In genomic region chr21:34639250-34639649, GRCh38 we compare ENCODE assay signal across 30 cellular contexts. TPM values are rescaled to one million over a fixed set of nuclear protein-coding genes. Genes with fewer than 3 reads are reported as not detected.
DNase-seq lines count a peak whose midpoint lies in the region; ATAC-seq and TF ChIP-seq lines count a peak whose summit lies in the region.
"Had no signal": no experiment of that assay in that cellular context is flagged by ENCODE, and none has a peak within 500 bp of the region (broad histone marks: within the 10 kb centered on the region; RNA-seq: fewer than 3 reads in every experiment).

No MANE protein-coding gene starts in this region.

- intact Hi-C loops in CD4-positive, alpha-beta memory T cell (cut with micrococcal nuclease), result no loop called here

- H3K36me3 Mint-ChIP-seq in T-helper 1 cell treated with Interleukin-12 subunit alpha and Interleukin-12 subunit beta and Interleukin-4 antibody, amounts not matched to agents 30 μg/mL and 1 μg/mL, for 36 hours (ENCODE audit: low read depth), result peaks cover 7% of the 10 kb centered on the region
- H3K36me3 Mint-ChIP-seq in CD4-positive, alpha-beta memory T cell, result no peaks in the 10 kb centered on the region
- H3K36me3 Mint-ChIP-seq in activated T-helper 17 cell treated with anti-CD3 and anti-CD28 coated beads, Interleukin-2, amount 50 U/mL, for 72 hours (ENCODE audit: low read depth), result no peaks in the 10 kb centered on the region

- H3K36me3 ChIP-seq in CD4-positive, alpha-beta memory T cell (ENCODE audit: insufficient read depth, low read length), result no peaks in the 10 kb centered on the region
- H3K36me3 ChIP-seq in KMS-11 (ENCODE audit: insufficient read depth), result no peaks in the 10 kb centered on the region
- H3K36me3 ChIP-seq: BLaER1, HAP-1 had no signal

- H3K79me2 ChIP-seq in KMS-11 (ENCODE audit: insufficient read depth, low read depth), result no peaks in the 10 kb centered on the region

- no peak overlapping the region for H3K4me3 Mint-ChIP-seq in T-helper 1 cell treated with Interleukin-12 subunit alpha and Interleukin-12 subunit beta and Interleukin-4 antibody, amounts not matched to agents 30 μg/mL and 1 μg/mL, for 36 hours
- H3K4me3 Mint-ChIP-seq in CD4-positive, alpha-beta memory T cell, result peak overlapping the region in 5 of 8 donors; percentile 1 to 84 (median 29)
- no peak overlapping the region for H3K4me3 Mint-ChIP-seq in activated T-helper 17 cell treated with anti-CD3 and anti-CD28 coated beads, Interleukin-2, amount 50 U/mL, for 72 hours

- CTCF ChIA-PET in CD4-positive, alpha-beta memory T cell (lab: Charles Lee; ENCODE audit: partially characterized antibody), result interaction anchor here (1.0 to 2.2 kb wide), 4 partner anchors 8 to 279 kb away, joined by 3 to 11 read pairs (median 4); no protein-coding TSS in a partner anchor

- no peak for DNase-seq in T-helper 1 cell
- DNase-seq in CD4-positive, alpha-beta memory T cell, result no peak
- no peak for DNase-seq in A172 (ENCODE audit: low spot score)
- DNase-seq in NCI-H2029 (lab: John Stamatoyannopoulos, UW), result no peak
- no peak for DNase-seq in stimulated activated CD4-positive, alpha-beta T cell treated with anti-CD3 and anti-CD28 coated beads, Interleukin-2, amount 100 ng/mL, for 48 hours
- DNase-seq: 8988T; CD4-positive, CD25-positive, alpha-beta regulatory T cell; COR-L47; EL; GDM1; GOT3; HFFc6; KG1; NCI-H1048; NCI-H1417; NCI-H187 treated with DMSO at 0.1 percent for 48 hours; NCI-H2107; NCI-H446; NCI-H524 treated with DMSO at 0.1 percent for 48 hours; NCI-H82; SHP77 had no signal

- H3K4me2 ChIP-seq in KMS-11, result peak overlapping the region; percentile 94; the same call in 1 of the 2 replicates
- H3K4me2 ChIP-seq: BLaER1 had no signal

- peaks cover 22% of the 10 kb centered on the region for H3K4me1 Mint-ChIP-seq in T-helper 1 cell treated with Interleukin-12 subunit alpha and Interleukin-12 subunit beta and Interleukin-4 antibody, amounts not matched to agents 30 μg/mL and 1 μg/mL, for 36 hours (ENCODE audit: low read depth)
- peaks cover 11 to 25% (median 18%) of the 10 kb centered on the region in 4 donors for H3K4me1 Mint-ChIP-seq in CD4-positive, alpha-beta memory T cell
- H3K4me1 Mint-ChIP-seq in activated T-helper 17 cell treated with anti-CD3 and anti-CD28 coated beads, Interleukin-2, amount 50 U/mL, for 72 hours, result peaks cover 17% of the 10 kb centered on the region

- H3K4me1 ChIP-seq in CD4-positive, alpha-beta memory T cell (ENCODE audit: insufficient read depth, low read length), result peaks cover 14% of the 10 kb centered on the region
- peaks cover 39% of the 10 kb centered on the region for H3K4me1 ChIP-seq in KMS-11 (ENCODE audit: low read depth, poor library complexity, severe bottlenecking)
- H3K4me1 ChIP-seq: HAP-1 had no signal

- no peaks in the 10 kb centered on the region for H4K20me1 ChIP-seq in KMS-11 (ENCODE audit: insufficient read depth)
- H4K20me1 ChIP-seq: BLaER1 had no signal

- no peak overlapping the region for H3K4me3 ChIP-seq in CD4-positive, alpha-beta memory T cell (ENCODE audit: low read length in 2 of 2)
- H3K4me3 ChIP-seq in KMS-11 (IDR thresholded peaks at IDR 0.05; ENCODE audit: insufficient read depth, low read depth, low read length), result no peak overlapping the region
- H3K4me3 ChIP-seq: BLaER1, HAP-1 had no signal

- H3K27ac Mint-ChIP-seq in T-helper 1 cell treated with Interleukin-12 subunit alpha and Interleukin-12 subunit beta and Interleukin-4 antibody, amounts not matched to agents 30 μg/mL and 1 μg/mL, for 36 hours, result peak overlapping the region; percentile 21
- H3K27ac Mint-ChIP-seq in CD4-positive, alpha-beta memory T cell, result no peak overlapping the region
- peak overlapping the region; percentile 81 for H3K27ac Mint-ChIP-seq in activated T-helper 17 cell treated with anti-CD3 and anti-CD28 coated beads, Interleukin-2, amount 50 U/mL, for 72 hours

- POLR2A ChIA-PET in CD4-positive, alpha-beta memory T cell (lab: Charles Lee; ENCODE audit: partially characterized antibody), result no interaction called here

- no peak overlapping the region for H3K27ac ChIP-seq in CD4-positive, alpha-beta memory T cell (ENCODE audit: low read depth, low read length)
- H3K27ac ChIP-seq in KMS-11, result peak overlapping the region; percentile 72; the same call in 1 of the 2 replicates
- H3K27ac ChIP-seq: BLaER1, RWPE1 had no signal

- no peak for TF ChIP-seq CTCF in KMS-11 (conservative IDR thresholded peaks at IDR 0.05; ENCODE audit: low read depth, low read length)

- H2AFZ ChIP-seq in KMS-11 (ENCODE audit: low read depth), result peak overlapping the region; percentile 84; the same call in 1 of the 2 replicates

- no peaks in the 10 kb centered on the region for H3K27me3 ChIP-seq in CD4-positive, alpha-beta memory T cell (ENCODE audit: insufficient read depth, low read length)
- no peaks in the 10 kb centered on the region for H3K27me3 ChIP-seq in KMS-11 (ENCODE audit: insufficient read depth, low read depth)
- H3K27me3 ChIP-seq: BLaER1 had no signal

- H3K9me3 ChIP-seq in CD4-positive, alpha-beta memory T cell (ENCODE audit: control insufficient read depth in 1 of 2, low read length in 2 of 2), result no peaks in the 10 kb centered on the region
- H3K9me3 ChIP-seq: BLaER1, HAP-1 had no signal

- H3K27me3 Mint-ChIP-seq in T-helper 1 cell treated with Interleukin-12 subunit alpha and Interleukin-12 subunit beta and Interleukin-4 antibody, amounts not matched to agents 30 μg/mL and 1 μg/mL, for 36 hours (ENCODE audit: low read depth), result peaks cover 7% of the 10 kb centered on the region
- H3K27me3 Mint-ChIP-seq in CD4-positive, alpha-beta memory T cell, result no peaks in the 10 kb centered on the region
- peaks cover 9% of the 10 kb centered on the region for H3K27me3 Mint-ChIP-seq in activated T-helper 17 cell treated with anti-CD3 and anti-CD28 coated beads, Interleukin-2, amount 50 U/mL, for 72 hours
- H3K27me3 Mint-ChIP-seq: CD4-positive, CD25-positive, alpha-beta regulatory T cell had no signal

- peaks cover 3% of the 10 kb centered on the region for H3K9me3 Mint-ChIP-seq in T-helper 1 cell treated with Interleukin-12 subunit alpha and Interleukin-12 subunit beta and Interleukin-4 antibody, amounts not matched to agents 30 μg/mL and 1 μg/mL, for 36 hours
- peaks cover 0 to 1% (median 0%) of the 10 kb centered on the region in 8 donors for H3K9me3 Mint-ChIP-seq in CD4-positive, alpha-beta memory T cell
- peaks cover 3% of the 10 kb centered on the region for H3K9me3 Mint-ChIP-seq in activated T-helper 17 cell treated with anti-CD3 and anti-CD28 coated beads, Interleukin-2, amount 50 U/mL, for 72 hours

- ATAC-seq in activated T-helper 17 cell treated with anti-CD3 and anti-CD28 coated beads, Interleukin-2, amount 50 U/mL, for 72 hours (replicated peaks), result no peak
- ATAC-seq: Panc1 had no signal

- no peak overlapping the region for H3K9ac ChIP-seq in KMS-11
- H3K9ac ChIP-seq: BLaER1 had no signal

RNA-seq across cellular contexts. Expression of gene RCAN1, which starts 24.3 kb away (rescaled TPM):
- 1 to 10 TPM; 4.7 to 6.3 TPM for total RNA-seq in CD4-positive, alpha-beta memory T cell
- 10 to 100 TPM; 12.1 to 15.0 TPM for polyA plus RNA-seq in CD4-positive, alpha-beta memory T cell
- total RNA-seq in activated T-helper 17 cell treated with anti-CD3 and anti-CD28 coated beads, Interleukin-2, amount 50 U/mL, for 72 hours, result 1 to 10 TPM; 4.9 to 6.3 TPM
- total RNA-seq in A172 (2014; rRNA removed; shearing (Covaris generic)), result 56.2 and 61.5 TPM in 2 replicates

RNA-seq across cellular contexts. Expression of gene CLIC6, which starts 29.5 kb away (rescaled TPM):
- total RNA-seq in CD4-positive, alpha-beta memory T cell, result under 1 TPM; 0.30 to 0.67 TPM
- polyA plus RNA-seq in CD4-positive, alpha-beta memory T cell, result under 1 TPM in 1 of 2 donors, not detected in 1; 0.09 TPM
- under 1 TPM; 0.11 to 0.13 TPM for total RNA-seq in activated T-helper 17 cell treated with anti-CD3 and anti-CD28 coated beads, Interleukin-2, amount 50 U/mL, for 72 hours
- not detected in 2 replicates for total RNA-seq in A172 (2014; rRNA removed; shearing (Covaris generic))
- total RNA-seq: CD4-positive, CD25-positive, alpha-beta regulatory T cell; HFFc6; OCI-LY7; SK-MEL-5 had no signal
- polyA plus RNA-seq: CD4-positive, CD25-positive, alpha-beta regulatory T cell had no signal

Comparison
In these comparisons a context has a peak if more than half of its experiments do, and no peak if none do; other contexts are left out.
1. H3K27ac Mint-ChIP-seq: peak in T-helper 1 cell treated with Interleukin-12 subunit alpha and Interleukin-12 subunit beta and Interleukin-4 antibody, amounts not matched to agents 30 μg/mL and 1 μg/mL, for 36 hours (single experiment) and activated T-helper 17 cell treated with anti-CD3 and anti-CD28 coated beads, Interleukin-2, amount 50 U/mL, for 72 hours (single experiment); none in CD4-positive, alpha-beta memory T cell (0 of 7).
2. H3K4me3 Mint-ChIP-seq: peak in CD4-positive, alpha-beta memory T cell (5 of 8); none in T-helper 1 cell treated with Interleukin-12 subunit alpha and Interleukin-12 subunit beta and Interleukin-4 antibody, amounts not matched to agents 30 μg/mL and 1 μg/mL, for 36 hours (single experiment) and activated T-helper 17 cell treated with anti-CD3 and anti-CD28 coated beads, Interleukin-2, amount 50 U/mL, for 72 hours (single experiment).